ENCODE assay signal across 14 cellular contexts in genomic region chr10:6927001-6927400, GRCh38.
A peak's percentile ranks its signal among the peaks of the same experiment; 100 is the strongest.
DNase-seq lines count a peak whose midpoint lies in the region; ATAC-seq, FAIRE-seq and TF ChIP-seq lines count a peak whose summit lies in the region.
"Had no signal": no experiment of that assay in that cellular context is flagged by ENCODE, and none has a peak within 500 bp of the region (broad histone marks: within the 10 kb centered on the region; RNA-seq: fewer than 3 reads in every experiment).

No MANE protein-coding gene starts in this region.

- no peak overlapping the region for H3K4me3 Mint-ChIP-seq in astrocyte (ENCODE audit: unreplicated experiment)
- H3K4me3 Mint-ChIP-seq in stimulated activated effector memory CD8-positive, alpha-beta T cell treated with anti-CD3 and anti-CD28 coated beads, Interleukin-12 subunit alpha, Interleukin-12 subunit beta, amount 100 ng/mL, for 72 hours, result peak overlapping the region; percentile 68
- H3K4me3 Mint-ChIP-seq: endodermal cell had no signal

- H3K27me3 Mint-ChIP-seq in astrocyte (ENCODE audit: low read depth, unreplicated experiment), result no peaks in the 10 kb centered on the region

- no peak overlapping the region for H3K27ac Mint-ChIP-seq in astrocyte (ENCODE audit: unreplicated experiment)
- peak overlapping the region; percentile 97 for H3K27ac Mint-ChIP-seq in stimulated activated effector memory CD8-positive, alpha-beta T cell treated with anti-CD3 and anti-CD28 coated beads, Interleukin-12 subunit alpha, Interleukin-12 subunit beta, amount 100 ng/mL, for 72 hours
- H3K27ac Mint-ChIP-seq: endodermal cell had no signal

- no peaks in the 10 kb centered on the region for H3K27me3 ChIP-seq in astrocyte (ENCODE audit: insufficient read depth, low read length)
- H3K27me3 ChIP-seq: SJSA1 had no signal

- H3K79me2 ChIP-seq in astrocyte (ENCODE audit: insufficient read depth, low read length), result no peaks in the 10 kb centered on the region

- H3K4me2 ChIP-seq in astrocyte (ENCODE audit: low read length), result peak overlapping the region; percentile 70

- H3K4me3 ChIP-seq in NB4 (ENCODE audit: low read depth, low read length) (peak overlapping the region; percentile 41), astrocyte (ENCODE audit: insufficient read depth, low read depth, low read length) (no peak overlapping the region)
- H3K4me3 ChIP-seq: lung, SJSA1 had no signal

- no peaks in the 10 kb centered on the region for H4K20me1 ChIP-seq in astrocyte (ENCODE audit: insufficient read depth, low read length)

- TF ChIP-seq CTCF in NB4 (IDR thresholded peaks at IDR 0.05; ENCODE audit: low read depth, low read length) (no peak), astrocyte (IDR thresholded peaks at IDR 0.05; ENCODE audit: insufficient read depth, low read depth, low read length) (no peak)

- H3K9me3 Mint-ChIP-seq in astrocyte (ENCODE audit: unreplicated experiment), result peaks cover 2% of the 10 kb centered on the region
- H3K9me3 Mint-ChIP-seq in stimulated activated effector memory CD8-positive, alpha-beta T cell treated with anti-CD3 and anti-CD28 coated beads, Interleukin-12 subunit alpha, Interleukin-12 subunit beta, amount 100 ng/mL, for 72 hours, result peaks cover 2% of the 10 kb centered on the region
- H3K9me3 Mint-ChIP-seq: endodermal cell had no signal

- H3K9me3 ChIP-seq in astrocyte (ENCODE audit: insufficient read depth, low read depth, low read length), result no peaks in the 10 kb centered on the region
- H3K9me3 ChIP-seq: SJSA1 had no signal

- peaks cover 38% of the 10 kb centered on the region for H3K4me1 Mint-ChIP-seq in astrocyte (ENCODE audit: low read depth, unreplicated experiment)
- H3K4me1 Mint-ChIP-seq in stimulated activated effector memory CD8-positive, alpha-beta T cell treated with anti-CD3 and anti-CD28 coated beads, Interleukin-12 subunit alpha, Interleukin-12 subunit beta, amount 100 ng/mL, for 72 hours, result peaks cover 62% of the 10 kb centered on the region

- H2AFZ ChIP-seq in astrocyte (ENCODE audit: low read depth, low read length), result no peak overlapping the region

- H3K9ac ChIP-seq in astrocyte (ENCODE audit: low read length), result no peak overlapping the region

- H3K36me3 Mint-ChIP-seq in astrocyte (ENCODE audit: low read depth, unreplicated experiment), result no peaks in the 10 kb centered on the region
- no peaks in the 10 kb centered on the region for H3K36me3 Mint-ChIP-seq in stimulated activated effector memory CD8-positive, alpha-beta T cell treated with anti-CD3 and anti-CD28 coated beads, Interleukin-12 subunit alpha, Interleukin-12 subunit beta, amount 100 ng/mL, for 72 hours

- no peak for TF ChIP-seq POLR2A in NB4 (IDR thresholded peaks at IDR 0.05; ENCODE audit: extremely low read depth, insufficient read length)

- ATAC-seq in stimulated activated effector memory CD8-positive, alpha-beta T cell treated with anti-CD3 and anti-CD28 coated beads, Interleukin-12 subunit alpha, Interleukin-12 subunit beta, amount 100 ng/mL, for 72 hours, result no peak
- ATAC-seq in HG02798 (IDR thresholded peaks at IDR 0.05; ENCODE audit: poor library complexity, unreplicated experiment) (no peak), left cardiac atrium (no peak), HG02763 (IDR thresholded peaks at IDR 0.05; ENCODE audit: unreplicated experiment) (no peak)

- intact Hi-C loops in left cardiac atrium (cut with DNase I), result no loop called here

- no peaks in the 10 kb centered on the region for H3K36me3 ChIP-seq in astrocyte (ENCODE audit: insufficient read depth, low read length)
- H3K36me3 ChIP-seq: SJSA1 had no signal

- no peak for FAIRE-seq in astrocyte (lab: Jason Lieb, UNC)
- FAIRE-seq: A204.1 had no signal

- H3K27ac ChIP-seq in astrocyte (ENCODE audit: low read depth, low read length), result no peak overlapping the region
- H3K27ac ChIP-seq: SJSA1 had no signal

- H3K4me1 ChIP-seq in astrocyte (ENCODE audit: insufficient read depth, low read length), result peaks cover 17% of the 10 kb centered on the region

- DNase-seq in SKM-1 treated with dmso at 0.1 percent for 144 hours (lab: John Stamatoyannopoulos, UW; ENCODE audit: unreplicated experiment) (peak; percentile 2), SKM-1 (lab: John Stamatoyannopoulos, UW; ENCODE audit: unreplicated experiment) (no peak), NB4 (ENCODE audit: low read depth) (peak; percentile 87), astrocyte (ENCODE audit: low read depth) (no peak), left cardiac atrium (no peak)
- DNase-seq in stimulated activated effector memory CD8-positive, alpha-beta T cell treated with anti-CD3 and anti-CD28 coated beads, Interleukin-12 subunit alpha, Interleukin-12 subunit beta, amount 100 ng/mL, for 72 hours (ENCODE audit: low spot score in 2 of 2), result no peak
- DNase-seq: endodermal cell, NCI-H1417, NCI-H526 had no signal

Comparison
In these comparisons a context has a peak if more than half of its experiments do, and no peak if none do; other contexts are left out.
1. DNase-seq: peak in SKM-1 treated with dmso at 0.1 percent for 144 hours (single experiment) and NB4 (single experiment); none in SKM-1 (single experiment), astrocyte (single experiment), stimulated activated effector memory CD8-positive, alpha-beta T cell treated with anti-CD3 and anti-CD28 coated beads, Interleukin-12 subunit alpha, Interleukin-12 subunit beta, amount 100 ng/mL, for 72 hours (0 of 2) and left cardiac atrium (single experiment).